ENCODE assay signal across 26 cellular contexts in genomic region chr10:78672898-78673297, GRCh38.
DNase-seq lines count a peak whose midpoint lies in the region; ATAC-seq, FAIRE-seq and TF ChIP-seq lines count a peak whose summit lies in the region.
"Had no signal": no experiment of that assay in that cellular context is flagged by ENCODE, and none has a peak within 500 bp of the region (broad histone marks: within the 10 kb centered on the region; RNA-seq: fewer than 3 reads in every experiment).

No MANE protein-coding gene starts in this region.

- no peaks in the 10 kb centered on the region for H3K36me3 Mint-ChIP-seq in naive thymus-derived CD8-positive, alpha-beta T cell
- H3K36me3 Mint-ChIP-seq: natural killer cell had no signal

- H3K27ac ChIP-seq in right atrium auricular region: no peak overlapping the region
- H3K27ac ChIP-seq: BLaER1, hepatocyte, ovary, upper lobe of right lung had no signal

- peaks cover 0 to 11% (median 2%) of the 10 kb centered on the region in 5 donors for H3K27me3 Mint-ChIP-seq in naive thymus-derived CD8-positive, alpha-beta T cell

- no peak overlapping the region for H3K4me3 ChIP-seq in right atrium auricular region
- H3K4me3 ChIP-seq: BLaER1, GM12878, hepatocyte, ovary, upper lobe of right lung had no signal

- no peaks in the 10 kb centered on the region for H3K27me3 ChIP-seq in right atrium auricular region
- H3K27me3 ChIP-seq: BLaER1, hepatocyte, ovary, upper lobe of right lung had no signal

- POLR2A ChIA-PET in naive thymus-derived CD8-positive, alpha-beta T cell (lab: Charles Lee): no interaction called here

- no peaks in the 10 kb centered on the region for H3K4me1 ChIP-seq in right atrium auricular region
- H3K4me1 ChIP-seq: upper lobe of right lung had no signal

- H3K36me3 ChIP-seq in right atrium auricular region: no peaks in the 10 kb centered on the region
- H3K36me3 ChIP-seq: BLaER1, ovary, upper lobe of right lung had no signal

- peak; percentile 84 for FAIRE-seq in RCC 7860 (lab: Jason Lieb, UNC)
- FAIRE-seq: GM12878, kidney had no signal

- no peak overlapping the region for H3K4me3 Mint-ChIP-seq in naive thymus-derived CD8-positive, alpha-beta T cell
- H3K4me3 Mint-ChIP-seq: natural killer cell; stimulated activated naive CD8-positive, alpha-beta T cell treated with anti-CD3 and anti-CD28 coated beads, Interleukin-15, amount 100 ng/mL, for 72 hours had no signal

- TF ChIP-seq CTCF in right atrium auricular region (IDR thresholded peaks at IDR 0.05): no peak

- peak; percentile 31 for ATAC-seq in esophagus mucosa
- no peak for ATAC-seq in naive thymus-derived CD8-positive, alpha-beta T cell
- ATAC-seq: GM12878; natural killer cell; stimulated activated naive CD8-positive, alpha-beta T cell treated with anti-CD3 and anti-CD28 coated beads, Interleukin-15, amount 100 ng/mL, for 72 hours; upper lobe of right lung had no signal

- H3K9me3 Mint-ChIP-seq in naive thymus-derived CD8-positive, alpha-beta T cell: peaks cover 0 to 17% (median 0%) of the 10 kb centered on the region in 9 donors
- H3K9me3 Mint-ChIP-seq: natural killer cell; stimulated activated naive CD8-positive, alpha-beta T cell treated with anti-CD3 and anti-CD28 coated beads, Interleukin-15, amount 100 ng/mL, for 72 hours had no signal

- H3K9me3 ChIP-seq in right atrium auricular region: no peaks in the 10 kb centered on the region
- H3K9me3 ChIP-seq: ovary, upper lobe of right lung had no signal

- DNase-seq in GM04504 (ENCODE audit: low read depth) (peak; percentile 24), RCC 7860 (ENCODE audit: low spot score) (peak; percentile 59), retina (peak; percentile 44), GOT3 (lab: John Stamatoyannopoulos, UW) (no peak), right atrium auricular region (ENCODE audit: low spot score) (no peak)
- no peak for DNase-seq in stimulated activated naive CD4-positive, alpha-beta T cell treated with Interleukin-2 at 50 U/mL for 16 hours (lab: John Stamatoyannopoulos, UW)
- no peak for DNase-seq in naive thymus-derived CD8-positive, alpha-beta T cell
- DNase-seq: activated CD4-positive, alpha-beta T cell treated with anti-CD3 and anti-CD28 coated beads, Interleukin-2, amount 50 U/mL, for 1 hour; activated CD8-positive, alpha-beta memory T cell treated with anti-CD3 and anti-CD28 coated beads, Interleukin-2, amount 50 U/mL, for 4 hours; amniotic stem cell; effector CD4-positive, alpha-beta T cell; GDM1; kidney; mesenchymal stem cell; natural killer cell; NCI-H1105; NCI-H2081; NCI-H510A; ovary; stimulated activated CD4-positive, alpha-beta T cell treated with anti-CD3 and anti-CD28 coated beads, Interleukin-2, amount 100 ng/mL, for 24 hours; stimulated activated naive CD8-positive, alpha-beta T cell treated with anti-CD3 and anti-CD28 coated beads, Interleukin-15, amount 100 ng/mL, for 72 hours; upper lobe of right lung had no signal

- no peak overlapping the region for H3K27ac Mint-ChIP-seq in naive thymus-derived CD8-positive, alpha-beta T cell
- H3K27ac Mint-ChIP-seq: natural killer cell; stimulated activated naive CD8-positive, alpha-beta T cell treated with anti-CD3 and anti-CD28 coated beads, Interleukin-15, amount 100 ng/mL, for 72 hours had no signal

- H3K4me1 Mint-ChIP-seq in naive thymus-derived CD8-positive, alpha-beta T cell: no peaks in the 10 kb centered on the region
- H3K4me1 Mint-ChIP-seq: natural killer cell; stimulated activated naive CD8-positive, alpha-beta T cell treated with anti-CD3 and anti-CD28 coated beads, Interleukin-15, amount 100 ng/mL, for 72 hours had no signal

Comparison
In these comparisons a context has a peak if more than half of its experiments do, and no peak if none do; other contexts are left out.
1. DNase-seq: peak in GM04504 (single experiment), RCC 7860 (single experiment) and retina (single experiment); none in GOT3 (single experiment), stimulated activated naive CD4-positive, alpha-beta T cell treated with Interleukin-2 at 50 U/mL for 16 hours (single experiment), right atrium auricular region (single experiment) and naive thymus-derived CD8-positive, alpha-beta T cell (0 of 10).